Comparison of ENCODE assay signal across 23 cellular contexts in the genomic region with DNA sequence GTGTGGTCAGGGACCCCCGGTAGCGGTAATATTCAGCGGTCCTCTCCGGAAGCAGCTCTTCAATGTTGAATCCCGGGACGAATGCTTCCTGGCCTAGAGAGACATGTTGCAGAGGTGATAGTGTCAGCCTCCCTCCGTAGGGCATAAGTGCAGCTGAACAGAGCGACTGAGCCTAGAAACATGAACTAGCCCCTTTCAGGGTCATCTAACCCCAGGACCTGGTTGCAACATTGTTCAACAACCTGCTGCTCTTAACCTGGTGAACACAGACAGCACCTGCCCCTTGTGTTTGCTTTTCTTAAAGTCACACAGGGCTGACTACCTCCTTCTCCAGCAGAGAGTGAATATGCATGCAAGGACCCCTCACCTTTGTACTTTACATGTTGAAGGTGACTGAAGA. TPM values are rescaled to one million over a fixed set of nuclear protein-coding genes. Genes with fewer than 3 reads are reported as not detected.
"Had no signal": no experiment of that assay in that cellular context is flagged by ENCODE, and none has a peak within 500 bp of the region (broad histone marks: within the 10 kb centered on the region; RNA-seq: fewer than 3 reads in every experiment).

No MANE protein-coding gene starts in this region.

- H3K4me3 Mint-ChIP-seq: activated CD4-positive, alpha-beta T cell treated with anti-CD3 and anti-CD28 coated beads, Interleukin-2, amount 10 ng/mL, durations not matched to agents 7 days and 5 days; activated naive CD4-positive, alpha-beta T cell treated with anti-CD3 and anti-CD28 coated beads, Interleukin-2, amount 10 ng/mL, durations not matched to agents 7 days and 5 days; activated naive CD8-positive, alpha-beta T cell treated with anti-CD3 and anti-CD28 coated beads, Interleukin-2, amount 50 U/mL, for 24 hours; brain; memory B cell; naive thymus-derived CD8-positive, alpha-beta T cell; stimulated activated effector memory CD8-positive, alpha-beta T cell treated with anti-CD3 and anti-CD28 coated beads, Interleukin-12 subunit alpha, Interleukin-12 subunit beta, amount 100 ng/mL, for 72 hours; type B pancreatic cell had no signal

- ATAC-seq: activated CD4-positive, CD25-positive, alpha-beta regulatory T cell treated with anti-CD3 and anti-CD28 coated beads, Interleukin-2, amount 50 U/mL, for 24 hours; activated naive CD8-positive, alpha-beta T cell treated with anti-CD3 and anti-CD28 coated beads, Interleukin-2, amount 50 U/mL, for 24 hours; left ventricle myocardium superior; naive thymus-derived CD8-positive, alpha-beta T cell; pancreas; stimulated activated effector memory CD8-positive, alpha-beta T cell treated with anti-CD3 and anti-CD28 coated beads, Interleukin-12 subunit alpha, Interleukin-12 subunit beta, amount 100 ng/mL, for 72 hours had no signal

- H3K4me3 ChIP-seq: dorsolateral prefrontal cortex, pancreas, sigmoid colon, stomach had no signal

- H3K4me1 ChIP-seq: pancreas, sigmoid colon, stomach had no signal

- H3K36me3 Mint-ChIP-seq: activated naive CD4-positive, alpha-beta T cell treated with anti-CD3 and anti-CD28 coated beads, Interleukin-2, amount 10 ng/mL, durations not matched to agents 7 days and 5 days; memory B cell; stimulated activated effector memory CD8-positive, alpha-beta T cell treated with anti-CD3 and anti-CD28 coated beads, Interleukin-12 subunit alpha, Interleukin-12 subunit beta, amount 100 ng/mL, for 72 hours; type B pancreatic cell had no signal

- H3K27me3 Mint-ChIP-seq: activated naive CD8-positive, alpha-beta T cell treated with anti-CD3 and anti-CD28 coated beads, Interleukin-2, amount 50 U/mL, for 24 hours; brain had no signal

- H3K27ac ChIP-seq: dorsolateral prefrontal cortex, pancreas, sigmoid colon, stomach had no signal

- H3K9me3 ChIP-seq: pancreas, sigmoid colon, stomach had no signal

- H3K27me3 ChIP-seq: dorsolateral prefrontal cortex, pancreas, sigmoid colon had no signal

- H3K27ac Mint-ChIP-seq: activated CD4-positive, alpha-beta T cell treated with anti-CD3 and anti-CD28 coated beads, Interleukin-2, amount 10 ng/mL, durations not matched to agents 7 days and 5 days; activated naive CD4-positive, alpha-beta T cell treated with anti-CD3 and anti-CD28 coated beads, Interleukin-2, amount 10 ng/mL, durations not matched to agents 7 days and 5 days; activated naive CD8-positive, alpha-beta T cell treated with anti-CD3 and anti-CD28 coated beads, Interleukin-2, amount 50 U/mL, for 24 hours; memory B cell; stimulated activated effector memory CD8-positive, alpha-beta T cell treated with anti-CD3 and anti-CD28 coated beads, Interleukin-12 subunit alpha, Interleukin-12 subunit beta, amount 100 ng/mL, for 72 hours; type B pancreatic cell had no signal

- H3K9me3 Mint-ChIP-seq: activated CD4-positive, alpha-beta T cell treated with anti-CD3 and anti-CD28 coated beads, Interleukin-2, amount 10 ng/mL, durations not matched to agents 7 days and 5 days; activated naive CD4-positive, alpha-beta T cell treated with anti-CD3 and anti-CD28 coated beads, Interleukin-2, amount 10 ng/mL, durations not matched to agents 7 days and 5 days; activated naive CD8-positive, alpha-beta T cell treated with anti-CD3 and anti-CD28 coated beads, Interleukin-2, amount 50 U/mL, for 24 hours; memory B cell; naive thymus-derived CD8-positive, alpha-beta T cell; stimulated activated effector memory CD8-positive, alpha-beta T cell treated with anti-CD3 and anti-CD28 coated beads, Interleukin-12 subunit alpha, Interleukin-12 subunit beta, amount 100 ng/mL, for 72 hours; type B pancreatic cell had no signal

- H3K4me1 Mint-ChIP-seq: activated CD4-positive, alpha-beta T cell treated with anti-CD3 and anti-CD28 coated beads, Interleukin-2, amount 10 ng/mL, durations not matched to agents 7 days and 5 days; activated naive CD4-positive, alpha-beta T cell treated with anti-CD3 and anti-CD28 coated beads, Interleukin-2, amount 10 ng/mL, durations not matched to agents 7 days and 5 days; stimulated activated effector memory CD8-positive, alpha-beta T cell treated with anti-CD3 and anti-CD28 coated beads, Interleukin-12 subunit alpha, Interleukin-12 subunit beta, amount 100 ng/mL, for 72 hours had no signal

- H3K36me3 ChIP-seq: pancreas, sigmoid colon, stomach had no signal

- DNase-seq: activated CD4-positive, alpha-beta T cell treated with anti-CD3 and anti-CD28 coated beads, Interleukin-2, amount 10 ng/mL, durations not matched to agents 7 days and 5 days; activated CD8-positive, alpha-beta memory T cell treated with anti-CD3 and anti-CD28 coated beads for 24 hours; activated CD8-positive, alpha-beta memory T cell treated with anti-CD3 and anti-CD28 coated beads, Interleukin-2, amount 50 U/mL, for 48 hours; activated effector memory CD4-positive, alpha-beta T cell treated with Interleukin-2 at 50 U/mL for 16 hours; activated naive CD4-positive, alpha-beta T cell treated with anti-CD3 and anti-CD28 coated beads, Interleukin-2, amount 10 ng/mL, durations not matched to agents 7 days and 5 days; activated naive CD8-positive, alpha-beta T cell treated with anti-CD3 and anti-CD28 coated beads, Interleukin-2, amount 50 U/mL, for 24 hours; activated T-cell treated with anti-CD3 and anti-CD28 coated beads, Interleukin-2, amount 50 U/mL, for 48 hours; anterior cingulate cortex; central memory CD4-positive, alpha-beta T cell; dorsolateral prefrontal cortex; left ventricle myocardium superior; naive thymus-derived CD8-positive, alpha-beta T cell; pancreas; sigmoid colon; stimulated activated CD4-positive, alpha-beta T cell treated with anti-CD3 and anti-CD28 coated beads, Interleukin-4, amount 100 ng/mL, for 24 hours; stomach; T-helper 1 cell; T-helper 9 cell had no signal

RNA-seq across cellular contexts. Expression of a gene that starts 41.3 kb away (rescaled TPM):
- total RNA-seq: activated CD4-positive, alpha-beta T cell treated with anti-CD3 and anti-CD28 coated beads, Interleukin-2, amount 10 ng/mL, durations not matched to agents 7 days and 5 days; naive thymus-derived CD8-positive, alpha-beta T cell had no signal
